In genomic region chr12:34602213-34602940, GRCh38 we compare ENCODE assay signal across 17 cellular contexts.
"Had no signal": no experiment of that assay in that cellular context is flagged by ENCODE, and none has a peak within 500 bp of the region (broad histone marks: within the 10 kb centered on the region; RNA-seq: fewer than 3 reads in every experiment).

No MANE protein-coding gene starts in this region.

- H3K27ac Mint-ChIP-seq: activated CD4-positive, alpha-beta memory T cell treated with anti-CD3 and anti-CD28 coated beads for 36 hours; activated CD8-positive, alpha-beta memory T cell treated with anti-CD3 and anti-CD28 coated beads, Interleukin-2, amount 10 ng/mL, durations not matched to agents 7 days and 5 days; activated naive CD4-positive, alpha-beta T cell treated with anti-CD3 and anti-CD28 coated beads, Interleukin-2, amount 10 ng/mL, durations not matched to agents 7 days and 5 days; activated T-helper 2 cell treated with anti-CD3 and anti-CD28 coated beads, Interferon-gamma antibody, Interleukin-2, Interleukin-4, amounts not matched to agents 10 μg/mL and 5 μg/mL and 100 μg/mL, durations not matched to agents 14 hours and 24 hours and 36 hours; dendritic cell treated with granulocyte-macrophage colony-stimulating factor and Interleukin-4, amounts not matched to agents 40 ng/mL and 50 ng/mL, for 4 days; nephron progenitor cell had no signal

- H3K4me1 Mint-ChIP-seq: activated CD8-positive, alpha-beta memory T cell treated with anti-CD3 and anti-CD28 coated beads, Interleukin-2, amount 10 ng/mL, durations not matched to agents 7 days and 5 days; activated naive CD4-positive, alpha-beta T cell treated with anti-CD3 and anti-CD28 coated beads, Interleukin-2, amount 10 ng/mL, durations not matched to agents 7 days and 5 days; nephron progenitor cell had no signal

- DNase-seq: activated CD4-positive, alpha-beta memory T cell treated with anti-CD3 and anti-CD28 coated beads for 36 hours; activated CD8-positive, alpha-beta memory T cell treated with anti-CD3 and anti-CD28 coated beads, Interleukin-2, amount 10 ng/mL, durations not matched to agents 7 days and 5 days; activated naive CD4-positive, alpha-beta T cell treated with anti-CD3 and anti-CD28 coated beads, Interleukin-2, amount 10 ng/mL, durations not matched to agents 7 days and 5 days; cerebellar nuclear complex; effector memory CD4-positive, alpha-beta T cell; esophagus squamous epithelium; mammary epithelial cell; nephron progenitor cell; retina; stimulated activated CD4-positive, alpha-beta T cell treated with anti-CD3 and anti-CD28 coated beads, Interleukin-2, amount 100 ng/mL, for 24 hours; stimulated activated naive CD8-positive, alpha-beta T cell treated with anti-CD3 and anti-CD28 coated beads, Interleukin-15, Interleukin-2, amounts not matched to agents 100 U/mL and 50 U/mL, for 24 hours; T-helper 2 cell had no signal

- H3K4me1 ChIP-seq: breast epithelium, esophagus squamous epithelium, tibial nerve had no signal

- ATAC-seq: activated CD8-positive, alpha-beta memory T cell treated with anti-CD3 and anti-CD28 coated beads, Interleukin-2, amount 10 ng/mL, durations not matched to agents 7 days and 5 days; stimulated activated naive CD8-positive, alpha-beta T cell treated with anti-CD3 and anti-CD28 coated beads, Interleukin-15, Interleukin-2, amounts not matched to agents 100 U/mL and 50 U/mL, for 24 hours had no signal

- H3K36me3 ChIP-seq: breast epithelium, esophagus squamous epithelium, tibial nerve had no signal

- H3K4me3 Mint-ChIP-seq: activated CD4-positive, alpha-beta memory T cell treated with anti-CD3 and anti-CD28 coated beads for 36 hours; activated CD8-positive, alpha-beta memory T cell treated with anti-CD3 and anti-CD28 coated beads, Interleukin-2, amount 10 ng/mL, durations not matched to agents 7 days and 5 days; activated naive CD4-positive, alpha-beta T cell treated with anti-CD3 and anti-CD28 coated beads, Interleukin-2, amount 10 ng/mL, durations not matched to agents 7 days and 5 days; dendritic cell treated with granulocyte-macrophage colony-stimulating factor and Interleukin-4, amounts not matched to agents 40 ng/mL and 50 ng/mL, for 4 days; nephron progenitor cell had no signal

- H3K27ac ChIP-seq: breast epithelium, esophagus squamous epithelium, tibial nerve, VCaP had no signal

- H3K27me3 ChIP-seq: breast epithelium, esophagus squamous epithelium, tibial nerve had no signal

- H3K4me3 ChIP-seq: breast epithelium, esophagus squamous epithelium, tibial nerve had no signal

- H3K27me3 Mint-ChIP-seq: activated CD4-positive, alpha-beta memory T cell treated with anti-CD3 and anti-CD28 coated beads for 36 hours; activated CD8-positive, alpha-beta memory T cell treated with anti-CD3 and anti-CD28 coated beads, Interleukin-2, amount 10 ng/mL, durations not matched to agents 7 days and 5 days; activated naive CD4-positive, alpha-beta T cell treated with anti-CD3 and anti-CD28 coated beads, Interleukin-2, amount 10 ng/mL, durations not matched to agents 7 days and 5 days; dendritic cell treated with granulocyte-macrophage colony-stimulating factor and Interleukin-4, amounts not matched to agents 40 ng/mL and 50 ng/mL, for 4 days had no signal
